Comparison of ENCODE assay signal across 17 cellular contexts in the genomic region with DNA sequence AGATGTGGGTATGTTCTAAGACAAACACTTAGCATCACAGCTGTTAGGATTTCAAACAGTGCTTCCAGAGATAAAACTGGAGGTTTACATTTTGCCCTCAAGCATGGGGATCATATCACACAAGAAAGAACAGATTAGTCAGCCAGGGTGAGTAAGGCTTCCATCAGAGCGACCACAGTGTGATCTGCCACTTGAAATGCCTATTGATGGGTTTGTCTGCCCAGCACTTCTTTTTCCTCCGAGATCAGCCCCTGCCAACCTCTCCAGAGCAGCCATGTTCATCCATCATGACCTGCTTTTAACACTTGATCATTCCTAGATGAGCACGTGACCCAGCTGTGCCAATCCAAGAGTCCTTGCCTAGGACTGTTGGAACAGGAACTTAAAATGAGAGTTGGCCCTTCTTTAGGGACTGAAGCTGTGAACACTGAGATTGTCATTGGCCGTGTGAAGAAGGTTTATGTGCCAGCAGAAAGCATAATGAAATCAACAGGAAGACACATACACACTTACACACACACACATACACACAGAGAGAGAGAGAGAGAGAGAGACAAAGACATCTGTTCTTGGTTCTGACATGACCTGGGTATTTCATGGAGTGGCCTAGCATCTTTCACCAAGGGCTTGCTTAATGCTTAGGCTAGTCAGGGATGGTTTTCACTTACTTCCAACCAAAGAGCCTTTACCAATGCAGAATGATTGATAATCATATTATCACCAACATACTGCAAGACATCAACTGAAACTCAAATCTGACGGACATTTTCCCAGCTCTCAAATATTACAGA. TPM values are rescaled to one million over a fixed set of nuclear protein-coding genes. Genes with fewer than 3 reads are reported as not detected.
DNase-seq lines count a peak whose midpoint lies in the region; ATAC-seq, FAIRE-seq and TF ChIP-seq lines count a peak whose summit lies in the region.
"Had no signal": no experiment of that assay in that cellular context is flagged by ENCODE, and none has a peak within 500 bp of the region (broad histone marks: within the 10 kb centered on the region; RNA-seq: fewer than 3 reads in every experiment).

No MANE protein-coding gene starts in this region.

- POLR2A ChIA-PET in A549 (lab: Yijun Ruan, JAX): interaction anchor here (0.7 to 1.8 kb wide), 4 partner anchors 10 to 74 kb away, joined by 3 to 6 read pairs (median 4); partner anchors contain the start of gene CEBPA

- H3K4me2 ChIP-seq in A549: peak overlapping the region; percentile 8; the same call in 1 of the 3 replicates

- H3K4me1 ChIP-seq in A549: peaks cover 12% of the 10 kb centered on the region; the same call in 2 of the 3 replicates
- no peaks in the 10 kb centered on the region for H3K4me1 ChIP-seq in upper lobe of right lung
- H3K4me1 ChIP-seq: gastrocnemius medialis had no signal

- no peak for TF ChIP-seq EP300 in A549 (IDR thresholded peaks at IDR 0.05)

- no peaks in the 10 kb centered on the region for H3K27me3 ChIP-seq in upper lobe of right lung
- H3K27me3 ChIP-seq: gastrocnemius medialis had no signal

- TF ChIP-seq POLR2A in A549 (IDR thresholded peaks at IDR 0.05; ENCODE audit: low read length) (no peak), H54 (IDR thresholded peaks at IDR 0.05; ENCODE audit: low read depth, low read length) (no peak)

- TF ChIP-seq RAD21 in A549 (conservative IDR thresholded peaks at IDR 0.05 in 1 of 2, IDR thresholded peaks at IDR 0.05 in 1 of 2): no peak

- H3K9me3 ChIP-seq in A549 (no peaks in the 10 kb centered on the region), upper lobe of right lung (no peaks in the 10 kb centered on the region)
- H3K9me3 ChIP-seq: gastrocnemius medialis had no signal

- H3K27ac ChIP-seq in A549 (0 out of 6 replicates have a peak overlapping the region, but pooled peaks of 1 of the 2 experiments have one; percentile 1), upper lobe of right lung (no peak overlapping the region)
- H3K27ac ChIP-seq: gastrocnemius medialis had no signal

- no peaks in the 10 kb centered on the region for H3K36me3 ChIP-seq in upper lobe of right lung
- H3K36me3 ChIP-seq: gastrocnemius medialis had no signal

- WGBS in A549 (ENCODE audit: missing lambda C conversion rate): 35% methylated on average over 5 of the region's 5 CpGs

- CTCF ChIA-PET in A549 (lab: Yijun Ruan, JAX): interaction anchor here (0.8 to 5.7 kb wide), 13 partner anchors 8 to 410 kb away, joined by 3 to 28 read pairs (median 6); partner anchors contain the start of gene CEBPA

- H3K4me3 ChIP-seq in A549 (no peak overlapping the region), upper lobe of right lung (no peak overlapping the region)
- H3K4me3 ChIP-seq: gastrocnemius medialis had no signal

- peak in 1 of 2 experiments; percentile 49 for DNase-seq in A549 (ENCODE audit: low read depth in 1 of 2, low spot score in 1 of 2)
- DNase-seq in H54 (ENCODE audit: insufficient read length, low spot score): peak; percentile 84
- peak; percentile 58 for DNase-seq in RCC 7860 (ENCODE audit: low spot score)
- peak; percentile 23 for DNase-seq in fibroblast of peridontal ligament (ENCODE audit: extremely low read depth)
- DNase-seq in HT-29 (ENCODE audit: low spot score): no peak
- no peak for DNase-seq in upper lobe of right lung
- no peak for DNase-seq in NCI-H2171 treated with DMSO at 0.1 percent for 48 hours (lab: John Stamatoyannopoulos, UW)
- DNase-seq in mesenteric fat pad (ENCODE audit: low spot score): no peak
- DNase-seq: gastrocnemius medialis; GDM1; H9; NCI-H1694 treated with DMSO at 0.1 percent for 48 hours; NCI-H748 treated with DMSO at 0.1 percent for 48 hours; SIG-M5; stimulated activated CD4-positive, alpha-beta T cell treated with anti-CD3 and anti-CD28 coated beads, Interleukin-2, amount 100 ng/mL, for 48 hours had no signal

- intact Hi-C loops in upper lobe of right lung (cut with DNase I): no loop called here

- FAIRE-seq in A549 (lab: Jason Lieb, UNC) (peak; percentile 92), H54 (lab: Jason Lieb, UNC) (peak; percentile 85), RCC 7860 (lab: Jason Lieb, UNC) (no peak)
- FAIRE-seq: islet of Langerhans had no signal

- TF ChIP-seq CTCF in A549 (IDR thresholded peaks at IDR 0.05) (no peak), upper lobe of right lung (IDR thresholded peaks at IDR 0.05) (no peak)

- peak in 1 of 2 experiments; percentile 16; a peak in 2 of 6 replicates for ATAC-seq in A549
- no peak for ATAC-seq in upper lobe of right lung
- ATAC-seq: gastrocnemius medialis; stimulated activated memory B cell treated with anti-CD40 and anti-IgM and Interleukin-4, amounts not matched to agents 10 μg/mL and 1 μg/mL and 100 μg/mL, for 72 hours had no signal

TF ChIP-seq in A549, 52 proteins besides CTCF, POLR2A, EP300 and RAD21:
- peak; percentile 78 for TF ChIP-seq USF2 (IDR thresholded peaks at IDR 0.05)
- no peak for TF ChIP-seq PBX3 (IDR thresholded peaks at IDR 0.05)
TF ChIP-seq in A549: peak in this region for 1.

RNA-seq across cellular contexts. Expression of gene CEBPG, which starts 5.2 kb away (rescaled TPM):
- polyA plus RNA-seq in A549 (2011; rRNA removed): 104 and 138 TPM in 2 replicates
- 25.7 and 27.7 TPM in 2 replicates for polyA plus RNA-seq in A549 (2012; cell fraction: cytosol; rRNA removed)
- polyA plus RNA-seq in A549 (2012; cell fraction: nucleus; rRNA removed): 11.1 and 12.8 TPM in 2 replicates
- polyA plus RNA-seq in A549 (2017; fragmentation: RNase III; extraction: RNeasy Plus Mini Kit Qiagen cat#74134 plus additional on column Dnase treatment): 34.0 to 35.7 TPM (median 34.3 TPM) in 3 replicates
- polyA minus RNA-seq in A549 (2011; rRNA and poly(A)+ RNA removed): 62.1 and 64.8 TPM in 2 replicates
- total RNA-seq in HT-29 (2014; rRNA removed; shearing (Covaris generic)): 35.9 and 37.4 TPM in 2 replicates
- 32.3 TPM for total RNA-seq in upper lobe of right lung
- total RNA-seq in mesenteric fat pad: 33.0 TPM

Comparison
In these comparisons a context has a peak if more than half of its experiments do, and no peak if none do; other contexts are left out.
1. DNase-seq: peak in H54 (single experiment), RCC 7860 (single experiment) and fibroblast of peridontal ligament (single experiment); none in HT-29 (single experiment), upper lobe of right lung (single experiment), NCI-H2171 treated with DMSO at 0.1 percent for 48 hours (single experiment) and mesenteric fat pad (single experiment).